In genomic region chr16:89623511-89624232, GRCh38 we compare ENCODE assay signal across 1 cellular context.
TF ChIP-seq lines count a peak whose summit lies in the region.

No MANE protein-coding gene starts in this region.

TF ChIP-seq in endothelial cell of umbilical vein, 7 proteins besides CTCF, POLR2A, EP300 and RAD21:
- TF ChIP-seq MAX (IDR thresholded peaks at IDR 0.05; ENCODE audit: insufficient read depth, insufficient read length) (peak; percentile 91), POLR2AphosphoS5 (IDR thresholded peaks at IDR 0.05; ENCODE audit: insufficient read depth, low read depth, low read length) (no peak), MYC (IDR thresholded peaks at IDR 0.05; ENCODE audit: low read depth, low read length) (no peak)
